20 cellular contexts compared by ENCODE assay signal in the genomic region with DNA sequence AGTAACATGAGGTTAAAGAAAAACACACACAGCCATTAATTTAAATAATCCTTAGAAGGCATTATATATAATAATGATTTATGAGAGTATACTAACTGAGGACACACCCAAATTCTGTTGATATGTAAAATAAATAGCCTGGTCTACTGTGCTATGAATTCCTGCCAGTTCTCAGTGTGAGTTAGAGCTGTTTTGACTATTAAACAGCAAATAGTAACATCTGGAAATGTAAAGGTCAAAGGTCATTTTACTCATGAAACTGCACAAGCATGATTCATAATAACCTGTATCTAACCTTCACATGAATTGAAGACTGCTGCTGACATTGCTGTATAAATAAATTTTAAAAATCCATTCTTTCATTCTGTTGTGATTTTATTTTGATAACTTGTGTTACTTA.
DNase-seq lines count a peak whose midpoint lies in the region; ATAC-seq, FAIRE-seq and TF ChIP-seq lines count a peak whose summit lies in the region.
"Had no signal": no experiment of that assay in that cellular context is flagged by ENCODE, and none has a peak within 500 bp of the region (broad histone marks: within the 10 kb centered on the region; RNA-seq: fewer than 3 reads in every experiment).

No MANE protein-coding gene starts in this region.

- TF ChIP-seq CTCF in AG04450 (IDR thresholded peaks at IDR 0.05; ENCODE audit: low read depth, low read length) (no peak), RWPE1 (conservative IDR thresholded peaks at IDR 0.05; ENCODE audit: low read depth) (no peak), fibroblast of lung (conservative IDR thresholded peaks at IDR 0.05 in 1 of 2, IDR thresholded peaks at IDR 0.05 in 1 of 2; ENCODE audit: low read depth in 1 of 2, low read length in 2 of 2) (no peak)

- no peaks in the 10 kb centered on the region for H3K4me1 ChIP-seq in fibroblast of lung (ENCODE audit: control insufficient read depth, extremely low read depth, insufficient read depth, low read length)
- H3K4me1 ChIP-seq: uterus had no signal

- no peak overlapping the region for H3K9ac ChIP-seq in fibroblast of lung (ENCODE audit: insufficient read depth, low read length)

- no peaks in the 10 kb centered on the region for H3K9me3 Mint-ChIP-seq in activated CD8-positive, alpha-beta T cell treated with anti-CD3 and anti-CD28 coated beads, Interleukin-2, amount 10 ng/mL, durations not matched to agents 7 days and 5 days (ENCODE audit: insufficient read depth)

- H3K4me3 ChIP-seq in AG04450 (ENCODE audit: low read depth, low read length): no peak overlapping the region
- H3K4me3 ChIP-seq in fibroblast of lung (replicated peaks in 1 of 4; ENCODE audit: control extremely low read depth in 1 of 4, insufficient read depth in 1 of 4, low read depth in 3 of 4, low read length in 4 of 4): no peak overlapping the region
- H3K4me3 ChIP-seq: uterus had no signal

- no peak overlapping the region for H3K4me2 ChIP-seq in fibroblast of lung (ENCODE audit: extremely low read depth, insufficient read depth, low read length)

- H3K27me3 Mint-ChIP-seq in activated CD8-positive, alpha-beta T cell treated with anti-CD3 and anti-CD28 coated beads, Interleukin-2, amount 10 ng/mL, durations not matched to agents 7 days and 5 days (ENCODE audit: low read depth): no peaks in the 10 kb centered on the region
- H3K27me3 Mint-ChIP-seq: B cell; stimulated activated naive CD8-positive, alpha-beta T cell treated with anti-CD3 and anti-CD28 coated beads, Interleukin-15, Interleukin-2, amounts not matched to agents 100 ng/mL and 50 ng/mL, for 24 hours had no signal

- no peak overlapping the region for H2AFZ ChIP-seq in fibroblast of lung (ENCODE audit: low read length)

- H3K36me3 ChIP-seq in fibroblast of lung (ENCODE audit: control insufficient read depth, insufficient read depth, low read length): no peaks in the 10 kb centered on the region

- H3K36me3 Mint-ChIP-seq in activated CD8-positive, alpha-beta T cell treated with anti-CD3 and anti-CD28 coated beads, Interleukin-2, amount 10 ng/mL, durations not matched to agents 7 days and 5 days (ENCODE audit: low read depth): no peaks in the 10 kb centered on the region
- H3K36me3 Mint-ChIP-seq: natural killer cell had no signal

- H3K9me3 ChIP-seq in AG04450 (ENCODE audit: control insufficient read depth, insufficient read depth, low read length): no peaks in the 10 kb centered on the region; the same call in 1 of the 2 replicates
- H3K9me3 ChIP-seq in fibroblast of lung (ENCODE audit: control insufficient read depth, insufficient read depth, low read depth, low read length): no peaks in the 10 kb centered on the region
- H3K9me3 ChIP-seq: uterus had no signal

- no peak for TF ChIP-seq POLR2A in H54 (IDR thresholded peaks at IDR 0.05; ENCODE audit: low read depth, low read length)

- no peak overlapping the region for H3K27ac Mint-ChIP-seq in activated CD8-positive, alpha-beta T cell treated with anti-CD3 and anti-CD28 coated beads, Interleukin-2, amount 10 ng/mL, durations not matched to agents 7 days and 5 days
- H3K27ac Mint-ChIP-seq: activated T-helper 2 cell treated with anti-CD3 and anti-CD28 coated beads, Interferon-gamma antibody, Interleukin-2, Interleukin-4, amounts not matched to agents 10 μg/mL and 5 μg/mL and 100 μg/mL, durations not matched to agents 14 hours and 24 hours and 36 hours; B cell; natural killer cell; stimulated activated naive CD8-positive, alpha-beta T cell treated with anti-CD3 and anti-CD28 coated beads, Interleukin-15, Interleukin-2, amounts not matched to agents 100 ng/mL and 50 ng/mL, for 24 hours had no signal

- DNase-seq in AG04450 (ENCODE audit: low read depth, low spot score): peak; percentile 2
- DNase-seq in H54 (ENCODE audit: insufficient read length, low spot score): no peak
- peak; percentile 32 for DNase-seq in RWPE1 (ENCODE audit: low spot score)
- DNase-seq in fibroblast of lung (ENCODE audit: low read depth in 2 of 2): peak; percentile 32 to 85
- no peak for DNase-seq in activated CD8-positive, alpha-beta T cell treated with anti-CD3 and anti-CD28 coated beads, Interleukin-2, amount 10 ng/mL, durations not matched to agents 7 days and 5 days
- DNase-seq in activated CD4-positive, alpha-beta T cell treated with anti-CD3 and anti-CD28 coated beads for 4 hours: no peak
- DNase-seq in NCI-H128 (lab: John Stamatoyannopoulos, UW; ENCODE audit: unreplicated experiment): no peak
- DNase-seq: activated CD4-positive, alpha-beta T cell treated with anti-CD3 and anti-CD28 coated beads, Interleukin-2, amount 50 U/mL, for 4 hours; DMS79 treated with DMSO at 0.1 percent for 48 hours; effector memory CD4-positive, alpha-beta T cell; hippocampal formation; natural killer cell; right cardiac atrium; uterus had no signal

- no peak overlapping the region for H3K4me3 Mint-ChIP-seq in activated CD8-positive, alpha-beta T cell treated with anti-CD3 and anti-CD28 coated beads, Interleukin-2, amount 10 ng/mL, durations not matched to agents 7 days and 5 days
- H3K4me3 Mint-ChIP-seq: B cell; natural killer cell; stimulated activated naive CD8-positive, alpha-beta T cell treated with anti-CD3 and anti-CD28 coated beads, Interleukin-15, Interleukin-2, amounts not matched to agents 100 ng/mL and 50 ng/mL, for 24 hours had no signal

- H3K27me3 ChIP-seq in AG04450 (ENCODE audit: control insufficient read depth, insufficient read depth, low read length) (no peaks in the 10 kb centered on the region), fibroblast of lung (ENCODE audit: control insufficient read depth, insufficient read depth, low read length) (no peaks in the 10 kb centered on the region)
- H3K27me3 ChIP-seq: uterus had no signal

- no peak overlapping the region for H3K27ac ChIP-seq in AG04450 (ENCODE audit: low read depth, low read length)
- H3K27ac ChIP-seq in RWPE1: no peak overlapping the region
- H3K27ac ChIP-seq in fibroblast of lung (ENCODE audit: insufficient read depth, low read length): no peak overlapping the region
- H3K27ac ChIP-seq: uterus had no signal

- no peaks in the 10 kb centered on the region for H3K79me2 ChIP-seq in fibroblast of lung (ENCODE audit: control insufficient read depth, insufficient read depth, low read length)

- no peaks in the 10 kb centered on the region for H3K4me1 Mint-ChIP-seq in activated CD8-positive, alpha-beta T cell treated with anti-CD3 and anti-CD28 coated beads, Interleukin-2, amount 10 ng/mL, durations not matched to agents 7 days and 5 days (ENCODE audit: low read depth)
- H3K4me1 Mint-ChIP-seq: B cell, natural killer cell had no signal

- POLR2A ChIA-PET in AG04450 (lab: Yijun Ruan, JAX) (no interaction called here), RWPE1 (lab: Yijun Ruan, JAX; ENCODE audit: low non-redundant PET) (no interaction called here)
- POLR2A ChIA-PET in activated CD8-positive, alpha-beta T cell treated with anti-CD3 and anti-CD28 coated beads, Interleukin-2, amount 10 ng/mL, durations not matched to agents 7 days and 5 days (lab: Charles Lee): no interaction called here

- H4K20me1 ChIP-seq in fibroblast of lung (ENCODE audit: control insufficient read depth, extremely low read depth, insufficient read depth, low read length): no peaks in the 10 kb centered on the region

- peak; percentile 67 for FAIRE-seq in H54 (lab: Jason Lieb, UNC)
- FAIRE-seq: H1 had no signal

- CTCF ChIA-PET in AG04450 (lab: Charles Lee): no interaction called here
- CTCF ChIA-PET in RWPE1 (lab: Yijun Ruan, JAX): no interaction called here
- CTCF ChIA-PET in activated CD8-positive, alpha-beta T cell treated with anti-CD3 and anti-CD28 coated beads, Interleukin-2, amount 10 ng/mL, durations not matched to agents 7 days and 5 days (lab: Charles Lee): no interaction called here

- ATAC-seq in activated CD8-positive, alpha-beta T cell treated with anti-CD3 and anti-CD28 coated beads, Interleukin-2, amount 10 ng/mL, durations not matched to agents 7 days and 5 days: no peak
- ATAC-seq in GM19023 (IDR thresholded peaks at IDR 0.05; ENCODE audit: unreplicated experiment): no peak
- ATAC-seq: natural killer cell, Panc1, right cardiac atrium had no signal

Comparison
In these comparisons a context has a peak if more than half of its experiments do, and no peak if none do; other contexts are left out.
1. DNase-seq: peak in AG04450 (single experiment), RWPE1 (single experiment) and fibroblast of lung (2 of 2); none in H54 (single experiment), activated CD8-positive, alpha-beta T cell treated with anti-CD3 and anti-CD28 coated beads, Interleukin-2, amount 10 ng/mL, durations not matched to agents 7 days and 5 days (single experiment), activated CD4-positive, alpha-beta T cell treated with anti-CD3 and anti-CD28 coated beads for 4 hours (0 of 2) and NCI-H128 (single experiment).